Comparison of ENCODE assay signal across 11 cellular contexts in the genomic region with DNA sequence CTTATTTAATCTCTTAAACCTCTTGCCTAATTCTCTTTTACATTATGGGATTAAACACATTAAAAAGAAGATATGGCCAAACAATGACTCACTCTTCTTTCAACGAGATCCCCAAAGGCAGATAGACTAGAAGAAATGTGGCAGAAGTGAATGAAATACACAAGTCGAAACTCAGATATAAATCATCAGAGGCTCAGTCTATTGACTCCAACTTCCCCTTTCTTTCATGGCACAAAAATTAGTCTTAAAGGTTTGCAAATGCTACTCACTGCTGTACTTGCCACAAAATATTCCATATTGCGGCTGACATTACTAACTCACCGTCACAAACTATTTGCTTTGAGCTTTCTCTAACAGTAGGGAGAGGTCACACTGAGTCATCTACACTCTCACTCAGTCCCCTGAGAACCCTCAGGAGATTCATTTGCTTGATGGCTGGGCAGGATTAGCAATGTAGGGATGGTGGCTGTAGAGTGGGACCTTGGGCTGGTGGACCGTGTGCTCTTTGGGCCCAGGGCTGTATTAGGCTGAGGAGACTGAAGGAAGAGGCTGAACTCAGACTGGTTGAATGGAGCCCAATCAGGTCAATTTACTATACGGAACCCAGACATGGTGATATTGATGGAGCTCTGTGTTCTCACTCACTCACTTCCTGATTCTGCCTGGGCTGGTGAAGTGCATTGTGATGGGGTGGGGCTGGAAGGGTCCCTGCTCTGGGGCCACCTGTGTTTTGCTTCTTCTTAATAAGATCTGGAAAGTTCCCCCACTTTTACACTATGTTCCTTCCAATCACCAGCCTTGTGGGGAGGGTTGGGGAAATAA. TPM values are rescaled to one million over a fixed set of nuclear protein-coding genes. Genes with fewer than 3 reads are reported as not detected.
A peak's percentile ranks its signal among the peaks of the same experiment; 100 is the strongest.
DNase-seq lines count a peak whose midpoint lies in the region; ATAC-seq and TF ChIP-seq lines count a peak whose summit lies in the region.
"Had no signal": no experiment of that assay in that cellular context is flagged by ENCODE, and none has a peak within 500 bp of the region (broad histone marks: within the 10 kb centered on the region; RNA-seq: fewer than 3 reads in every experiment).

No MANE protein-coding gene starts in this region.

- POLR2A ChIA-PET in A673 (lab: Charles Lee; ENCODE audit: low non-redundant PET) = no interaction called here

- H3K4me3 ChIP-seq in A673 (ENCODE audit: low read depth, low read length, poor library complexity, severe bottlenecking) = no peak overlapping the region
- H3K4me3 ChIP-seq: lung had no signal

- peaks cover 18% of the 10 kb centered on the region for H3K4me1 Mint-ChIP-seq in activated T-helper 2 cell treated with anti-CD3 and anti-CD28 coated beads, Interferon-gamma antibody, Interleukin-2, Interleukin-4, amounts not matched to agents 10 μg/mL and 5 μg/mL and 100 μg/mL, durations not matched to agents 14 hours and 24 hours and 36 hours (ENCODE audit: low read depth)

- no peaks in the 10 kb centered on the region for H3K27me3 Mint-ChIP-seq in activated T-helper 2 cell treated with anti-CD3 and anti-CD28 coated beads, Interferon-gamma antibody, Interleukin-2, Interleukin-4, amounts not matched to agents 10 μg/mL and 5 μg/mL and 100 μg/mL, durations not matched to agents 14 hours and 24 hours and 36 hours (ENCODE audit: low read depth)

- no peaks in the 10 kb centered on the region for H3K27me3 ChIP-seq in A673 (replicated peaks; ENCODE audit: insufficient read depth, low read depth, low read length, poor library complexity)

- DNase-seq in A673 (ENCODE audit: low spot score) (peak; percentile 25), HS-27A (ENCODE audit: low read depth) (peak; percentile 39), anterior cingulate cortex (lab: John Stamatoyannopoulos, UW) (no peak)
- DNase-seq in activated T-helper 2 cell treated with anti-CD3 and anti-CD28 coated beads, Interferon-gamma antibody, Interleukin-2, Interleukin-4, amounts not matched to agents 10 μg/mL and 5 μg/mL and 100 μg/mL, durations not matched to agents 14 hours and 24 hours and 36 hours (ENCODE audit: low spot score) = no peak
- DNase-seq: DMS53, NCI-H1092 had no signal

- CTCF ChIA-PET in A673 (lab: Charles Lee) = no interaction called here

- H3K4me1 ChIP-seq in A673 (ENCODE audit: insufficient read depth, low read length, poor library complexity, severe bottlenecking) = no peaks in the 10 kb centered on the region

- no peak overlapping the region for H3K4me3 Mint-ChIP-seq in activated T-helper 2 cell treated with anti-CD3 and anti-CD28 coated beads, Interferon-gamma antibody, Interleukin-2, Interleukin-4, amounts not matched to agents 10 μg/mL and 5 μg/mL and 100 μg/mL, durations not matched to agents 14 hours and 24 hours and 36 hours (ENCODE audit: low read depth)

- TF ChIP-seq CTCF in A673 (conservative IDR thresholded peaks at IDR 0.05; ENCODE audit: low read depth, low read length) = no peak

- peaks cover 9% of the 10 kb centered on the region for H3K9me3 Mint-ChIP-seq in activated T-helper 2 cell treated with anti-CD3 and anti-CD28 coated beads, Interferon-gamma antibody, Interleukin-2, Interleukin-4, amounts not matched to agents 10 μg/mL and 5 μg/mL and 100 μg/mL, durations not matched to agents 14 hours and 24 hours and 36 hours

- peak overlapping the region; percentile 90 for H3K27ac Mint-ChIP-seq in activated T-helper 2 cell treated with anti-CD3 and anti-CD28 coated beads, Interferon-gamma antibody, Interleukin-2, Interleukin-4, amounts not matched to agents 10 μg/mL and 5 μg/mL and 100 μg/mL, durations not matched to agents 14 hours and 24 hours and 36 hours

- intact Hi-C loops in A673 (cut with micrococcal nuclease; ENCODE audit: unreplicated experiment) = no loop called here
- intact Hi-C loops in activated T-helper 2 cell treated with anti-CD3 and anti-CD28 coated beads, Interferon-gamma antibody, Interleukin-2, Interleukin-4, amounts not matched to agents 10 μg/mL and 5 μg/mL and 100 μg/mL, durations not matched to agents 14 hours and 24 hours and 36 hours (cut with micrococcal nuclease) = loop anchor here (1.0 to 10.0 kb wide), 8 partner anchors 12 to 206 kb away; partner anchors contain the start of gene TRERF1

- no peak overlapping the region for H3K27ac ChIP-seq in A673 (ENCODE audit: low read depth, low read length, poor library complexity, severe bottlenecking)

- ATAC-seq in GM19043 (IDR thresholded peaks at IDR 0.05; ENCODE audit: low read depth, unreplicated experiment) (peak; percentile 61), GM21528 (IDR thresholded peaks at IDR 0.05; ENCODE audit: low FRiP score, unreplicated experiment) (no peak), HG03571 (IDR thresholded peaks at IDR 0.05; ENCODE audit: unreplicated experiment) (no peak), HG03196 (IDR thresholded peaks at IDR 0.05; ENCODE audit: unreplicated experiment) (no peak)

- no peaks in the 10 kb centered on the region for H3K36me3 ChIP-seq in A673 (ENCODE audit: insufficient read depth, low read length, poor library complexity, severe bottlenecking)

- peaks cover 2% of the 10 kb centered on the region for H3K36me3 Mint-ChIP-seq in activated T-helper 2 cell treated with anti-CD3 and anti-CD28 coated beads, Interferon-gamma antibody, Interleukin-2, Interleukin-4, amounts not matched to agents 10 μg/mL and 5 μg/mL and 100 μg/mL, durations not matched to agents 14 hours and 24 hours and 36 hours (ENCODE audit: low read depth)

- H3K9me3 ChIP-seq in A673 (ENCODE audit: low read depth, low read length, poor library complexity, severe bottlenecking) = peaks cover 4% of the 10 kb centered on the region

- no TSS peak for BruUV-seq in A673 (replicated peaks; lab: Mats Ljungman, UMichigan)

RNA-seq across cellular contexts. Expression of gene UBR2, which starts 42.8 kb away (rescaled TPM):
- total RNA-seq in A673 (2021) = 17.5 and 21.1 TPM in 2 replicates
- total RNA-seq in activated T-helper 2 cell treated with anti-CD3 and anti-CD28 coated beads, Interferon-gamma antibody, Interleukin-2, Interleukin-4, amounts not matched to agents 10 μg/mL and 5 μg/mL and 100 μg/mL, durations not matched to agents 14 hours and 24 hours and 36 hours = 28.6 and 29.6 TPM in 2 replicates

Comparison
In these comparisons a context has a peak if more than half of its experiments do, and no peak if none do; other contexts are left out.
1. DNase-seq: peak in A673 (single experiment) and HS-27A (single experiment); none in activated T-helper 2 cell treated with anti-CD3 and anti-CD28 coated beads, Interferon-gamma antibody, Interleukin-2, Interleukin-4, amounts not matched to agents 10 μg/mL and 5 μg/mL and 100 μg/mL, durations not matched to agents 14 hours and 24 hours and 36 hours (single experiment) and anterior cingulate cortex (0 of 58).